Comparison of ENCODE assay signal across 30 cellular contexts in the genomic region with DNA sequence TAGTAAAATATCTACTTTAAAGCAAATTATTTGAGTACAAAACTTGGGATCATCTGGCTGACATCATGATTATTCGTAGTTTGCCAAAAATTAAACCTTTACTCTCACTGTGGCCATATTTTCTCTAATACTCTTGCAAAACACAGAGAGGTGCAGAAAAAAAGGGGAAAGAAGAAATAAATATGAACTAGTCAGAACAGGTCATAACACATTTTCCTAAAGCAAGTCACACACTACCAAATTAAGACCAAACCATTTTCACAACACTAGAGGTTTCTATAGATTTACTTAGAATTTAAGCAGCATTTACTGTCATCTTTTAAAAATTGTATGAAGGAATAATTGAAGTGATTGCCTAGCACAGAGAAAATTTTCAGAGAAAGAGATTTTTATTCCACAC.
"Had no signal": no experiment of that assay in that cellular context is flagged by ENCODE, and none has a peak within 500 bp of the region (broad histone marks: within the 10 kb centered on the region; RNA-seq: fewer than 3 reads in every experiment).

No MANE protein-coding gene starts in this region.

- H3K36me3 Mint-ChIP-seq: activated CD4-positive, alpha-beta memory T cell treated with anti-CD3 and anti-CD28 coated beads for 36 hours; activated CD8-positive, alpha-beta memory T cell treated with anti-CD3 and anti-CD28 coated beads, Interleukin-2, amount 10 ng/mL, durations not matched to agents 7 days and 5 days; activated naive CD4-positive, alpha-beta T cell treated with anti-CD3 and anti-CD28 coated beads, Interleukin-2, amount 50 U/mL, for 24 hours; activated naive CD8-positive, alpha-beta T cell treated with anti-CD3 and anti-CD28 coated beads for 36 hours had no signal

- H3K27me3 ChIP-seq: adrenal gland, body of pancreas, dorsolateral prefrontal cortex, esophagus squamous epithelium had no signal

- H3K27ac ChIP-seq: adrenal gland, body of pancreas, coronary artery, dorsolateral prefrontal cortex, esophagus squamous epithelium had no signal

- H3K4me1 ChIP-seq: adrenal gland, body of pancreas had no signal

- H3K4me3 ChIP-seq: adrenal gland, body of pancreas, coronary artery, dorsolateral prefrontal cortex, esophagus squamous epithelium had no signal

- H3K9me3 ChIP-seq: body of pancreas had no signal

- H3K36me3 ChIP-seq: adrenal gland, esophagus squamous epithelium had no signal

- H3K9me3 Mint-ChIP-seq: activated CD4-positive, alpha-beta T cell treated with anti-CD3 and anti-CD28 coated beads, Interleukin-2, amount 10 ng/mL, durations not matched to agents 24 days and 14 days; activated naive CD4-positive, alpha-beta T cell treated with anti-CD3 and anti-CD28 coated beads for 36 hours; activated naive CD4-positive, alpha-beta T cell treated with anti-CD3 and anti-CD28 coated beads, Interleukin-2, amount 50 U/mL, for 24 hours; activated T-helper 1 cell treated with anti-CD3 and anti-CD28 coated beads, Interleukin-12 subunit alpha, Interleukin-12 subunit beta, Interleukin-2, Interleukin-4 antibody, amounts not matched to agents 30 ng/mL and 10 ng/mL and 1 ng/mL, durations not matched to agents 14 hours and 24 hours and 36 hours; dendritic cell treated with granulocyte-macrophage colony-stimulating factor and Interleukin-4, amounts not matched to agents 40 ng/mL and 50 ng/mL, for 4 days; endodermal cell had no signal

- H3K27me3 Mint-ChIP-seq: activated CD4-positive, alpha-beta memory T cell treated with anti-CD3 and anti-CD28 coated beads for 36 hours; activated CD4-positive, alpha-beta T cell treated with anti-CD3 and anti-CD28 coated beads for 36 hours; activated CD4-positive, alpha-beta T cell treated with anti-CD3 and anti-CD28 coated beads, Interleukin-2, amount 10 ng/mL, durations not matched to agents 24 days and 14 days; activated CD8-positive, alpha-beta memory T cell treated with anti-CD3 and anti-CD28 coated beads, Interleukin-2, amount 10 ng/mL, durations not matched to agents 7 days and 5 days; activated naive CD4-positive, alpha-beta T cell treated with anti-CD3 and anti-CD28 coated beads, Interleukin-2, amount 50 U/mL, for 24 hours; activated naive CD8-positive, alpha-beta T cell treated with anti-CD3 and anti-CD28 coated beads for 36 hours; activated naive CD8-positive, alpha-beta T cell treated with anti-CD3 and anti-CD28 coated beads, Interleukin-2, amount 50 U/mL, for 24 hours; central memory CD8-positive, alpha-beta T cell; dendritic cell treated with granulocyte-macrophage colony-stimulating factor and Interleukin-4, amounts not matched to agents 40 ng/mL and 50 ng/mL, for 4 days had no signal

- H3K4me1 Mint-ChIP-seq: activated CD4-positive, alpha-beta T cell treated with anti-CD3 and anti-CD28 coated beads for 36 hours; activated CD4-positive, alpha-beta T cell treated with anti-CD3 and anti-CD28 coated beads, Interleukin-2, amount 10 ng/mL, durations not matched to agents 24 days and 14 days; activated CD8-positive, alpha-beta memory T cell treated with anti-CD3 and anti-CD28 coated beads, Interleukin-2, amount 10 ng/mL, durations not matched to agents 7 days and 5 days; activated naive CD4-positive, alpha-beta T cell treated with anti-CD3 and anti-CD28 coated beads, Interleukin-2, amount 50 U/mL, for 24 hours; activated naive CD8-positive, alpha-beta T cell treated with anti-CD3 and anti-CD28 coated beads for 36 hours; activated naive CD8-positive, alpha-beta T cell treated with anti-CD3 and anti-CD28 coated beads, Interleukin-2, amount 50 U/mL, for 24 hours; central memory CD8-positive, alpha-beta T cell; endodermal cell had no signal

- H3K27ac Mint-ChIP-seq: activated CD4-positive, alpha-beta memory T cell treated with anti-CD3 and anti-CD28 coated beads for 36 hours; activated CD4-positive, alpha-beta T cell treated with anti-CD3 and anti-CD28 coated beads for 36 hours; activated CD4-positive, alpha-beta T cell treated with anti-CD3 and anti-CD28 coated beads, Interleukin-2, amount 10 ng/mL, durations not matched to agents 24 days and 14 days; activated CD8-positive, alpha-beta memory T cell treated with anti-CD3 and anti-CD28 coated beads, Interleukin-2, amount 10 ng/mL, durations not matched to agents 7 days and 5 days; activated CD8-positive, alpha-beta T cell treated with anti-CD3 and anti-CD28 coated beads, Interleukin-2, amount 10 ng/mL, durations not matched to agents 7 days and 5 days; activated naive CD4-positive, alpha-beta T cell treated with anti-CD3 and anti-CD28 coated beads for 36 hours; activated naive CD4-positive, alpha-beta T cell treated with anti-CD3 and anti-CD28 coated beads, Interleukin-2, amount 50 U/mL, for 24 hours; activated naive CD8-positive, alpha-beta T cell treated with anti-CD3 and anti-CD28 coated beads for 36 hours; activated naive CD8-positive, alpha-beta T cell treated with anti-CD3 and anti-CD28 coated beads, Interleukin-2, amount 50 U/mL, for 24 hours; activated T-helper 1 cell treated with anti-CD3 and anti-CD28 coated beads, Interleukin-12 subunit alpha, Interleukin-12 subunit beta, Interleukin-2, Interleukin-4 antibody, amounts not matched to agents 30 ng/mL and 10 ng/mL and 1 ng/mL, durations not matched to agents 14 hours and 24 hours and 36 hours; activated T-helper 2 cell treated with anti-CD3 and anti-CD28 coated beads, Interferon-gamma antibody, Interleukin-2, Interleukin-4, amounts not matched to agents 10 μg/mL and 5 μg/mL and 100 μg/mL, durations not matched to agents 14 hours and 24 hours and 36 hours; dendritic cell treated with granulocyte-macrophage colony-stimulating factor and Interleukin-4, amounts not matched to agents 40 ng/mL and 50 ng/mL, for 4 days; endodermal cell had no signal

- ATAC-seq: activated CD4-positive, alpha-beta T cell treated with anti-CD3 and anti-CD28 coated beads for 36 hours; activated CD8-positive, alpha-beta memory T cell treated with anti-CD3 and anti-CD28 coated beads, Interleukin-2, amount 10 ng/mL, durations not matched to agents 7 days and 5 days; activated CD8-positive, alpha-beta T cell treated with anti-CD3 and anti-CD28 coated beads, Interleukin-2, amount 10 ng/mL, durations not matched to agents 7 days and 5 days; activated naive CD8-positive, alpha-beta T cell treated with anti-CD3 and anti-CD28 coated beads, Interleukin-2, amount 50 U/mL, for 24 hours; body of pancreas had no signal

- DNase-seq: activated CD4-positive, alpha-beta memory T cell treated with anti-CD3 and anti-CD28 coated beads for 36 hours; activated CD4-positive, alpha-beta T cell treated with anti-CD3 and anti-CD28 coated beads for 36 hours; activated CD4-positive, alpha-beta T cell treated with anti-CD3 and anti-CD28 coated beads, Interleukin-2, amount 10 ng/mL, durations not matched to agents 24 days and 14 days; activated CD4-positive, CD25-positive, alpha-beta regulatory T cell; activated CD4-positive, CD25-positive, alpha-beta regulatory T cell treated with anti-CD3 and anti-CD28 coated beads, Interleukin-2, amount 50 U/mL, for 72 hours; activated CD8-positive, alpha-beta memory T cell treated with anti-CD3 and anti-CD28 coated beads, Interleukin-2, amount 10 ng/mL, durations not matched to agents 7 days and 5 days; activated CD8-positive, alpha-beta memory T cell treated with anti-CD3 and anti-CD28 coated beads, Interleukin-2, amount 50 U/mL, for 4 hours; activated CD8-positive, alpha-beta T cell treated with anti-CD3 and anti-CD28 coated beads, Interleukin-2, amount 10 ng/mL, durations not matched to agents 7 days and 5 days; activated effector memory CD4-positive, alpha-beta T cell treated with anti-CD3 and anti-CD28 coated beads, Interleukin-2, amount 50 U/mL, for 16 hours; activated naive CD4-positive, alpha-beta T cell treated with anti-CD3 and anti-CD28 coated beads for 36 hours; activated naive CD8-positive, alpha-beta T cell treated with anti-CD3 and anti-CD28 coated beads for 36 hours; activated naive CD8-positive, alpha-beta T cell treated with anti-CD3 and anti-CD28 coated beads, Interleukin-2, amount 50 U/mL, for 24 hours; activated T-cell treated with anti-CD3 and anti-CD28 coated beads, Interleukin-2, amount 50 U/mL, for 1 hour; activated T-cell treated with anti-CD3 and anti-CD28 coated beads, Interleukin-2, amount 50 U/mL, for 48 hours; adrenal gland; amygdala; aorta; body of pancreas; dorsolateral prefrontal cortex; effector memory CD4-positive, alpha-beta T cell; endodermal cell; esophagus squamous epithelium; head of caudate nucleus; T-helper 2 cell had no signal

- H3K4me3 Mint-ChIP-seq: activated CD4-positive, alpha-beta memory T cell treated with anti-CD3 and anti-CD28 coated beads for 36 hours; activated CD4-positive, alpha-beta T cell treated with anti-CD3 and anti-CD28 coated beads for 36 hours; activated CD4-positive, alpha-beta T cell treated with anti-CD3 and anti-CD28 coated beads, Interleukin-2, amount 10 ng/mL, durations not matched to agents 24 days and 14 days; activated CD8-positive, alpha-beta memory T cell treated with anti-CD3 and anti-CD28 coated beads, Interleukin-2, amount 10 ng/mL, durations not matched to agents 7 days and 5 days; activated CD8-positive, alpha-beta T cell treated with anti-CD3 and anti-CD28 coated beads, Interleukin-2, amount 10 ng/mL, durations not matched to agents 7 days and 5 days; activated naive CD4-positive, alpha-beta T cell treated with anti-CD3 and anti-CD28 coated beads for 36 hours; activated naive CD4-positive, alpha-beta T cell treated with anti-CD3 and anti-CD28 coated beads, Interleukin-2, amount 50 U/mL, for 24 hours; activated naive CD8-positive, alpha-beta T cell treated with anti-CD3 and anti-CD28 coated beads for 36 hours; activated naive CD8-positive, alpha-beta T cell treated with anti-CD3 and anti-CD28 coated beads, Interleukin-2, amount 50 U/mL, for 24 hours; activated T-helper 1 cell treated with anti-CD3 and anti-CD28 coated beads, Interleukin-12 subunit alpha, Interleukin-12 subunit beta, Interleukin-2, Interleukin-4 antibody, amounts not matched to agents 30 ng/mL and 10 ng/mL and 1 ng/mL, durations not matched to agents 14 hours and 24 hours and 36 hours; central memory CD8-positive, alpha-beta T cell; dendritic cell treated with granulocyte-macrophage colony-stimulating factor and Interleukin-4, amounts not matched to agents 40 ng/mL and 50 ng/mL, for 4 days; endodermal cell had no signal
